Comparison of ENCODE assay signal across 10 cellular contexts in the genomic region with DNA sequence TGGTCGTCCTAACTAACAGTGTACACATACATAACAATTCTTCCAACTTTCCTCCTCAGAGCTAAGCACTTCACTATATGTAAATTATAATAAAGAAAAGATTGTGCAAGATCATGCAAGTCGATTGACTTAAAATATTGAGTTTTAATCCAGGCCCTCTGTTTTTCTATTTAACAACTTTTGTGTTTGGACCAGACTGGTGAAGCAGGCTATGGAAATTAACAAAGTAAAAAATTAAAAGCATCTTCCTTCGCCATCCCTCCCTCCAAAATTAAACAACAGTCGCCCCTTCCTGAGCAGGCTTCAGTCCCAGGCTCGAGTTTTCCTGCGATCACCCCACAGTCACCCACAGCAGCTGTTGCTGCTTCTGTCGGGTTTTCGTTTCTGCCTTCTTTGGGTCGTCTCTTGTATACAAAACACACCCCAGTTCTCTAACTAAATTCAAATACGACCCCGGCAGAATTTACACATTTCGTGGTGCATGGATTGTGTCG. TPM values are rescaled to one million over a fixed set of nuclear protein-coding genes. Genes with fewer than 3 reads are reported as not detected.
A peak's percentile ranks its signal among the peaks of the same experiment; 100 is the strongest.
DNase-seq lines count a peak whose midpoint lies in the region; ATAC-seq, FAIRE-seq and TF ChIP-seq lines count a peak whose summit lies in the region.
"Had no signal": no experiment of that assay in that cellular context is flagged by ENCODE, and none has a peak within 500 bp of the region (broad histone marks: within the 10 kb centered on the region; RNA-seq: fewer than 3 reads in every experiment).

No MANE protein-coding gene starts in this region.

- no peak overlapping the region for H2BK15ac ChIP-seq in H1 (ENCODE audit: low read length)

- H2BK120ac ChIP-seq in H1 (replicated peaks; ENCODE audit: low read depth, low read length), result no peak overlapping the region

- intact Hi-C loops in left colon (cut with DNase I, micrococcal nuclease), result no loop called here

- H3K4me3 Mint-ChIP-seq in osteocyte (ENCODE audit: unreplicated experiment), result peak overlapping the region; percentile 72

- H3K4me1 ChIP-seq in BLaER1 (peaks cover 28% of the 10 kb centered on the region; the same call in 1 of the 2 replicates), H1 (replicated peaks in 1 of 4; ENCODE audit: control insufficient read depth in 3 of 4, insufficient read depth in 4 of 4, low read length in 3 of 4) (peaks cover 0 to 26% (median 17%) of the 10 kb centered on the region in 4 experiments; a peak in 6 of 7 replicates)

- H3K18ac ChIP-seq in H1 (ENCODE audit: extremely low read depth, low read length), result no peak overlapping the region

- no peak overlapping the region for H3K27ac Mint-ChIP-seq in osteocyte (ENCODE audit: unreplicated experiment)

- no peak for TF ChIP-seq EP300 in H1 (IDR thresholded peaks at IDR 0.05; ENCODE audit: borderline replicate concordance in 1 of 2, low read depth in 2 of 2, low read length in 2 of 2)

- POLR2A ChIA-PET in H1 (lab: Charles Lee; ENCODE audit: partially characterized antibody) (interaction anchor here (0.9 to 6.7 kb wide), 2 partner anchors 14 to 25 kb away, joined by 3 to 47 read pairs; no protein-coding TSS in a partner anchor), GM10248 (lab: Yijun Ruan, JAX) (no interaction called here)

- no peak for FAIRE-seq in H1 (lab: Jason Lieb, UNC)

- TF ChIP-seq CTCF in H1 (IDR thresholded peaks at IDR 0.05; ENCODE audit: control extremely low read depth in 1 of 3, insufficient read depth in 1 of 3, low read depth in 1 of 3, low read length in 3 of 3), result no peak
- no peak for TF ChIP-seq CTCF in osteocyte (IDR thresholded peaks at IDR 0.05)
- no peak for TF ChIP-seq CTCF in GM10248 (IDR thresholded peaks at IDR 0.05; ENCODE audit: control extremely low read depth, extremely low read depth, low read depth, missing control alignments)

- H4K20me1 ChIP-seq in BLaER1 (peaks cover 92% of the 10 kb centered on the region), H1 (replicated peaks in 1 of 2; ENCODE audit: control insufficient read depth in 1 of 2, insufficient read depth in 2 of 2, low read length in 2 of 2) (peaks cover 9 to 12% of the 10 kb centered on the region in 2 experiments)

- peaks cover 41% of the 10 kb centered on the region for H3K4me1 Mint-ChIP-seq in osteocyte (ENCODE audit: unreplicated experiment)

- H3K9me3 Mint-ChIP-seq in osteocyte (ENCODE audit: unreplicated experiment), result no peaks in the 10 kb centered on the region

- peak overlapping the region; percentile 63 for H3K4me3 ChIP-seq in BLaER1
- H3K4me3 ChIP-seq in H1 (ENCODE audit: extremely low read depth in 1 of 4, insufficient read depth in 2 of 4, low read depth in 3 of 4, low read length in 4 of 4), result peak overlapping the region in 1 of 4 experiments; percentile 44; a peak in 2 of 8 replicates

- CTCF ChIA-PET in H1 (lab: Charles Lee; ENCODE audit: partially characterized antibody), result interaction anchor here (1.0 to 5.2 kb wide), 5 partner anchors 11 to 173 kb away, joined by 3 to 28 read pairs (median 7); no protein-coding TSS in a partner anchor
- CTCF ChIA-PET in GM10248 (lab: Yijun Ruan, JAX), result no interaction called here

- H3K27me3 Mint-ChIP-seq in osteocyte (ENCODE audit: unreplicated experiment), result peaks cover 72% of the 10 kb centered on the region

- H3K36me3 ChIP-seq in BLaER1 (no peaks in the 10 kb centered on the region), H1 (ENCODE audit: control insufficient read depth in 2 of 4, insufficient read depth in 4 of 4, low read length in 3 of 4) (no peaks in the 10 kb centered on the region)

- H2BK20ac ChIP-seq in H1 (ENCODE audit: low read length), result no peak overlapping the region

- H3K9me3 ChIP-seq in BLaER1 (no peaks in the 10 kb centered on the region), H1 (ENCODE audit: insufficient read depth in 2 of 2, low read depth in 1 of 2, low read length in 1 of 2) (no peaks in the 10 kb centered on the region; a peak in 1 of 4 replicates)

- peak overlapping the region; percentile 88 for H3K4me2 ChIP-seq in BLaER1
- peak overlapping the region; percentile 62 to 65; a peak in 2 of 4 replicates for H3K4me2 ChIP-seq in H1 (ENCODE audit: insufficient read depth in 1 of 2, low read depth in 2 of 2, low read length in 2 of 2)

- H3K79me2 ChIP-seq in H1 (ENCODE audit: control insufficient read depth in 1 of 2, insufficient read depth in 2 of 2, low read length in 2 of 2), result no peaks in the 10 kb centered on the region

- H3K9ac ChIP-seq in BLaER1, result no peak overlapping the region
- H3K9ac ChIP-seq in H1 (replicated peaks in 1 of 4; ENCODE audit: extremely low read depth in 1 of 4, low read depth in 3 of 4, low read length in 3 of 4), result no peak overlapping the region

- H3K79me1 ChIP-seq in H1 (ENCODE audit: low read depth, low read length), result no peaks in the 10 kb centered on the region

- DNase-seq in KBM-7, result peak; percentile 17
- DNase-seq in H1 (ENCODE audit: low read depth in 1 of 2, low spot score in 2 of 2), result no peak
- no peak for DNase-seq in osteocyte (ENCODE audit: extremely low spot score, unreplicated experiment)
- DNase-seq in left colon, result no peak
- no peak for DNase-seq in GM10248 (ENCODE audit: extremely low spot score)
- DNase-seq in stimulated activated CD4-positive, alpha-beta T cell treated with anti-CD3 and anti-CD28 coated beads, Interleukin-4, amount 100 ng/mL, for 24 hours, result no peak
- DNase-seq: activated CD4-positive, CD25-positive, alpha-beta regulatory T cell; NCI-H2107 had no signal

- no peak overlapping the region for H3K27ac ChIP-seq in BLaER1
- H3K27ac ChIP-seq in H1 (ENCODE audit: low read depth, low read length), result no peak overlapping the region

- H3K23me2 ChIP-seq in H1 (ENCODE audit: low read depth, low read length), result peaks cover 7% of the 10 kb centered on the region; the same call in 1 of the 2 replicates

- no peaks in the 10 kb centered on the region for H3K36me3 Mint-ChIP-seq in osteocyte (ENCODE audit: unreplicated experiment)

- no peak for TF ChIP-seq POLR2A in H1 (IDR thresholded peaks at IDR 0.05; ENCODE audit: control extremely low read depth in 1 of 2, low read depth in 2 of 2, low read length in 2 of 2)

- no peak overlapping the region for H2BK5ac ChIP-seq in H1 (ENCODE audit: low read depth, low read length)

- in situ Hi-C loops in KBM-7 (cut with MboI; ENCODE audit: low pct_unique_long_range_greater_than_20kb, low sequenced_read_pairs), result no loop called here

- no peak overlapping the region for H4K91ac ChIP-seq in H1 (replicated peaks; ENCODE audit: insufficient read length, low read length)

- H3K14ac ChIP-seq in H1 (ENCODE audit: insufficient read length), result no peak overlapping the region

- peaks cover 93% of the 10 kb centered on the region for H3K27me3 ChIP-seq in BLaER1
- peaks cover 83 to 99% (median 96%) of the 10 kb centered on the region in 4 experiments for H3K27me3 ChIP-seq in H1 (replicated peaks in 1 of 4; ENCODE audit: control insufficient read depth in 3 of 4, extremely low read depth in 1 of 4, insufficient read depth in 3 of 4, low read length in 3 of 4)

- H3K56ac ChIP-seq in H1 (replicated peaks; ENCODE audit: insufficient read length, low read depth, low read length), result no peak overlapping the region

- H2AFZ ChIP-seq in H1 (ENCODE audit: low read length), result no peak overlapping the region

- H4K8ac ChIP-seq in H1 (ENCODE audit: extremely low read depth, insufficient read depth, low read length), result no peak overlapping the region

- no peak for ATAC-seq in left colon
- ATAC-seq in esophagus mucosa, result no peak

- H2BK12ac ChIP-seq in H1 (ENCODE audit: low read depth, low read length), result no peak overlapping the region

- no peak overlapping the region for H4K5ac ChIP-seq in H1 (ENCODE audit: insufficient read length, low read depth, low read length)

- no peak overlapping the region for H3K23ac ChIP-seq in H1 (ENCODE audit: insufficient read length)

- no peak overlapping the region for H3K4ac ChIP-seq in H1 (replicated peaks; ENCODE audit: insufficient read length, low read depth, low read length)

- WGBS in H1 (ENCODE audit: extremely low coverage in 1 of 2, insufficient coverage in 1 of 2, insufficient read length in 1 of 2, insufficient replicate concordance in 2 of 2, low coverage in 1 of 2, low lambda C conversion rate in 2 of 2, missing lambda C conversion rate in 1 of 2), 2 experiments, result 7% methylated on average over 13 of the region's 13 CpGs; no CpG with 5 or more reads in 1 of the 2 experiments

- H2AK5ac ChIP-seq in H1 (ENCODE audit: low read depth, low read length), result no peak overlapping the region

- TF ChIP-seq RAD21 in H1 (IDR thresholded peaks at IDR 0.05 in 1 of 2, conservative IDR thresholded peaks at IDR 0.05 in 1 of 2; ENCODE audit: low read depth in 2 of 2, low read length in 2 of 2), result no peak

TF ChIP-seq in H1, 55 proteins besides CTCF, POLR2A, EP300 and RAD21:
- TF ChIP-seq RFX5 (IDR thresholded peaks at IDR 0.05; ENCODE audit: borderline replicate concordance, low read depth, low read length), result no peak
- no peak for TF ChIP-seq E2F6 (IDR thresholded peaks at IDR 0.05)
- peak; percentile 23; the same call in 1 of the 2 replicates for TF ChIP-seq CEBPB (IDR thresholded peaks at IDR 0.05; ENCODE audit: low read depth, low read length)
- 0 out of 2 replicates have a peak, but pooled peaks have one; percentile 77 for TF ChIP-seq TCF12 (IDR thresholded peaks at IDR 0.05; ENCODE audit: low read depth, low read length)
- TF ChIP-seq SIN3A (conservative IDR thresholded peaks at IDR 0.05 in 1 of 2, IDR thresholded peaks at IDR 0.05 in 1 of 2; ENCODE audit: low read depth in 1 of 2, low read length in 2 of 2), result no peak
- peak; percentile 88; the same call in 1 of the 2 replicates for TF ChIP-seq CBX8 (IDR thresholded peaks at IDR 0.05; ENCODE audit: borderline replicate concordance, low read depth, low read length)
- TF ChIP-seq GTF2F1 (IDR thresholded peaks at IDR 0.05; ENCODE audit: borderline replicate concordance, low read depth, low read length), result no peak

RNA-seq across cellular contexts. Expression of gene ALX4, which starts 4.7 kb away (rescaled TPM):
- not detected in 2 replicates for total RNA-seq in H1 (2021; fragmentation: NEBNext Ultra II Directional; extraction: Animal tissue kit (Norgen Biotek cat#: 25700))
- polyA plus RNA-seq in H1 (2011; rRNA removed), result not detected in 2 replicates
- not detected for polyA plus RNA-seq in H1 (2011; cell fraction: cytosol; rRNA removed)
- polyA plus RNA-seq in H1 (2011; cell fraction: nucleus; rRNA removed), result not detected
- 0.05 to 0.06 TPM in 2 of 4 replicates, not detected in the others for polyA plus RNA-seq in H1 (2012, experiment 1 of 2)
- polyA plus RNA-seq in H1 (2012, experiment 2 of 2), result not detected
- not detected for polyA plus RNA-seq in H1 (2013, experiment 1 of 2)
- not detected for polyA plus RNA-seq in H1 (2013, experiment 2 of 2)
- not detected in 2 replicates for polyA minus RNA-seq in H1 (2011; rRNA and poly(A)+ RNA removed)
- not detected for polyA minus RNA-seq in H1 (2011; cell fraction: cytosol; rRNA and poly(A)+ RNA removed)
- not detected for polyA minus RNA-seq in H1 (2011; cell fraction: nucleus; rRNA and poly(A)+ RNA removed)
- not detected in 2 replicates for total RNA-seq in osteocyte
- not detected for total RNA-seq in left colon
- total RNA-seq in esophagus mucosa, result not detected
